In the genomic region with DNA sequence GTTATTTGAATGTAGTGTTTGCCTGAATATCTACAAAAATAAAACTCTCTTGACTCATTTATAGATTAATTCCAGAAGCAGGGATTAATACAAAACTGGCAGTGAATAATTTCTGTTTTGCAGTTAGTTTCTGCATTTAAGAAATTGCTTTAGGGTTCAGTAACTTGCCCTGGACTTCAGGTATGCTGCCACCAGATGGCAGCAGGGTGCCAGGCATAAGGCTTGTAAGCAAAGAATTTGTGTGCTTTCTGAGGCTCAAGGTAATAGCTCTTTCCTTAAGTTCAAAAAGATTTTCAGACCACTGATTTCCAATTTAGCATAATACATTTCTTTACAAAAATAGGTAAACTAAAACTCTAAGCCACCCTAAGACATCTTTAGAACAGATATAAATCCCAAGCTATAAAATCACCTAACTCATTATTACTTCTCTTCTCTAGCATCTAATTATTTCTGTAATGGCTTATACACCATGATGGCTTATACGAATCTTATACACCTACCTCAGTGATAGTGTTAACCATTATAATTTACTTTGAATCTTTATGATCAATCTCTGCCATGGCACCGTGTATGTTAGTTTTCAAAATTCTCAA, we compare ENCODE assay signal across 9 cellular contexts.
A peak's percentile ranks its signal among the peaks of the same experiment; 100 is the strongest.
DNase-seq lines count a peak whose midpoint lies in the region; ATAC-seq and TF ChIP-seq lines count a peak whose summit lies in the region.
"Had no signal": no experiment of that assay in that cellular context is flagged by ENCODE, and none has a peak within 500 bp of the region (broad histone marks: within the 10 kb centered on the region; RNA-seq: fewer than 3 reads in every experiment).

No MANE protein-coding gene starts in this region.

- no peak overlapping the region for H3K18ac ChIP-seq in IMR-90 (ENCODE audit: low read depth, low read length)

- BruUV-seq in IMR-90 (replicated peaks; lab: Mats Ljungman, UMichigan) (no TSS peak), OCI-LY7 (replicated peaks; lab: Mats Ljungman, UMichigan) (no TSS peak)

- peak; percentile 75 for TF ChIP-seq RAD21 in IMR-90 (IDR thresholded peaks at IDR 0.05; ENCODE audit: low read length)

- no peaks in the 10 kb centered on the region for H3K27me3 ChIP-seq in BE2C
- H3K27me3 ChIP-seq in IMR-90 (ENCODE audit: control insufficient read depth, insufficient read depth, low read length): no peaks in the 10 kb centered on the region
- no peaks in the 10 kb centered on the region for H3K27me3 ChIP-seq in cardiac muscle cell
- H3K27me3 ChIP-seq: neutrophil had no signal

- no peak overlapping the region for H4K8ac ChIP-seq in IMR-90 (ENCODE audit: low read depth in 2 of 2, low read length in 2 of 2)

- no peaks in the 10 kb centered on the region for H3K9me2 ChIP-seq in OCI-LY7 (ENCODE audit: insufficient read depth, low read length)

- H4K91ac ChIP-seq in IMR-90 (ENCODE audit: insufficient read depth, low read depth, low read length): no peak overlapping the region

- H3K9me1 ChIP-seq in IMR-90 (ENCODE audit: insufficient read depth, low read length): no peaks in the 10 kb centered on the region

- no peak overlapping the region for H2BK20ac ChIP-seq in IMR-90 (ENCODE audit: low read depth, low read length)

- POLR2A ChIA-PET in IMR-90 (lab: Charles Lee; ENCODE audit: unreplicated experiment) (no interaction called here), OCI-LY7 (lab: Charles Lee) (interaction anchor here (0.6 to 2.9 kb wide), 8 partner anchors 27 to 708 kb away, joined by 3 to 22 read pairs (median 4); no protein-coding TSS in a partner anchor)

- H3K4me1 Mint-ChIP-seq in activated naive CD4-positive, alpha-beta T cell treated with anti-CD3 and anti-CD28 coated beads, Interleukin-2, amount 10 ng/mL, durations not matched to agents 7 days and 5 days: no peaks in the 10 kb centered on the region

- peaks cover 6% of the 10 kb centered on the region for H3K9me3 Mint-ChIP-seq in activated naive CD4-positive, alpha-beta T cell treated with anti-CD3 and anti-CD28 coated beads, Interleukin-2, amount 10 ng/mL, durations not matched to agents 7 days and 5 days

- H2AFZ ChIP-seq in IMR-90 (replicated peaks; ENCODE audit: low read length, poor library complexity) (no peak overlapping the region), OCI-LY7 (ENCODE audit: low read length) (peak overlapping the region; percentile 22; the same call in 1 of the 2 replicates)

- H3K27me3 Mint-ChIP-seq in activated naive CD4-positive, alpha-beta T cell treated with anti-CD3 and anti-CD28 coated beads, Interleukin-2, amount 10 ng/mL, durations not matched to agents 7 days and 5 days: no peaks in the 10 kb centered on the region

- no peak overlapping the region for H3K23ac ChIP-seq in IMR-90 (ENCODE audit: low read depth, low read length)

- H3K4me1 ChIP-seq in BE2C (no peaks in the 10 kb centered on the region), IMR-90 (ENCODE audit: control insufficient read depth, insufficient read depth, low read length) (no peaks in the 10 kb centered on the region), OCI-LY7 (ENCODE audit: insufficient read depth, low read length, poor library complexity, severe bottlenecking) (peaks cover 18% of the 10 kb centered on the region), cardiac muscle cell (ENCODE audit: low read depth) (no peaks in the 10 kb centered on the region)

- H3K4ac ChIP-seq in IMR-90 (ENCODE audit: low read depth, low read length): no peak overlapping the region

- H2BK5ac ChIP-seq in IMR-90 (ENCODE audit: low read depth, low read length, poor library complexity, severe bottlenecking): no peak overlapping the region

- WGBS in IMR-90 (ENCODE audit: extremely low coverage in 2 of 2, insufficient read length in 1 of 2), 2 experiments: no CpG with 5 or more reads among the region's 2 CpGs

- ATAC-seq in GM19035 (IDR thresholded peaks at IDR 0.05; ENCODE audit: unreplicated experiment) (peak; percentile 73), IMR-90 (ENCODE audit: low read depth) (peak; percentile 81), HG03097 (IDR thresholded peaks at IDR 0.05; ENCODE audit: low FRiP score, unreplicated experiment) (no peak)

- H3K79me1 ChIP-seq in IMR-90 (ENCODE audit: low read depth in 1 of 2, low read length in 2 of 2): no peaks in the 10 kb centered on the region

- intact Hi-C loops in IMR-90 (cut with micrococcal nuclease): loop anchor here (1.0 kb wide), 1 partner anchor 725 kb away; no protein-coding TSS in a partner anchor
- intact Hi-C loops in OCI-LY7 (cut with micrococcal nuclease; ENCODE audit: unreplicated experiment): loop anchor here (1.0 to 10.0 kb wide), 6 partner anchors 211 to 725 kb away; no protein-coding TSS in a partner anchor

- no peak overlapping the region for H2BK15ac ChIP-seq in IMR-90 (ENCODE audit: low read depth, low read length)

- H3K4me2 ChIP-seq in IMR-90 (ENCODE audit: low read depth, low read length) (no peak overlapping the region), OCI-LY7 (ENCODE audit: low read length) (no peak overlapping the region)

- no peak for TF ChIP-seq POLR2A in IMR-90 (IDR thresholded peaks at IDR 0.05; ENCODE audit: low read depth, low read length)

- H3K36me3 ChIP-seq in BE2C (no peaks in the 10 kb centered on the region), IMR-90 (ENCODE audit: control insufficient read depth, insufficient read depth, low read length) (no peaks in the 10 kb centered on the region), OCI-LY7 (ENCODE audit: insufficient read depth, low read length) (peaks cover 11% of the 10 kb centered on the region; the same call in 1 of the 2 replicates), cardiac muscle cell (no peaks in the 10 kb centered on the region)
- H3K36me3 ChIP-seq: neutrophil had no signal

- H4K20me1 ChIP-seq in IMR-90 (ENCODE audit: insufficient read depth, low read length): no peaks in the 10 kb centered on the region
- H4K20me1 ChIP-seq in OCI-LY7 (ENCODE audit: insufficient read depth, low read length): no peaks in the 10 kb centered on the region

- H3K14ac ChIP-seq in IMR-90 (replicated peaks; ENCODE audit: low read depth, low read length): no peak overlapping the region

- no peaks in the 10 kb centered on the region for H3K79me2 ChIP-seq in OCI-LY7 (ENCODE audit: insufficient read depth, low read depth, low read length)

- no peak overlapping the region for H3K56ac ChIP-seq in IMR-90 (ENCODE audit: extremely low read depth, insufficient read depth, low read length)

- no peak overlapping the region for H2BK120ac ChIP-seq in IMR-90 (ENCODE audit: low read depth, low read length)

- CTCF ChIA-PET in IMR-90 (lab: Yijun Ruan, JAX): interaction anchor here (0.6 to 2.3 kb wide), 13 partner anchors 8 to 724 kb away, joined by 3 to 11 read pairs (median 3); no protein-coding TSS in a partner anchor
- CTCF ChIA-PET in OCI-LY7 (lab: Charles Lee; ENCODE audit: unreplicated experiment): interaction anchor here (0.6 to 2.0 kb wide), 4 partner anchors 98 to 615 kb away, joined by 3 to 14 read pairs (median 3); no protein-coding TSS in a partner anchor
- CTCF ChIA-PET in activated naive CD4-positive, alpha-beta T cell treated with anti-CD3 and anti-CD28 coated beads, Interleukin-2, amount 10 ng/mL, durations not matched to agents 7 days and 5 days (lab: Charles Lee): interaction anchor here (0.6 to 2.4 kb wide), 7 partner anchors 27 to 1510 kb away, joined by 3 to 8 read pairs (median 3); no protein-coding TSS in a partner anchor

- no peak overlapping the region for H3K27ac Mint-ChIP-seq in activated naive CD4-positive, alpha-beta T cell treated with anti-CD3 and anti-CD28 coated beads, Interleukin-2, amount 10 ng/mL, durations not matched to agents 7 days and 5 days

- peak; percentile 66 for DNase-seq in BE2C
- peak; percentile 64 for DNase-seq in IMR-90
- DNase-seq in OCI-LY7 (ENCODE audit: low spot score): peak; percentile 85
- DNase-seq in activated naive CD4-positive, alpha-beta T cell treated with anti-CD3 and anti-CD28 coated beads, Interleukin-2, amount 10 ng/mL, durations not matched to agents 7 days and 5 days: peak; percentile 58
- peak; percentile 74 to 78 for DNase-seq in cardiac muscle cell (ENCODE audit: low read depth in 1 of 2, low spot score in 1 of 2)
- DNase-seq in pulmonary artery endothelial cell (ENCODE audit: low read depth, low spot score): peak; percentile 10

- in situ Hi-C loops in IMR-90 (cut with MboI; ENCODE audit: low sequenced_read_pairs): loop anchor here (10.0 kb wide), 1 partner anchor 721 kb away; no protein-coding TSS in a partner anchor

- no peak overlapping the region for H2AK9ac ChIP-seq in IMR-90 (replicated peaks; ENCODE audit: low read depth, low read length, poor library complexity)

- no peaks in the 10 kb centered on the region for H3K9me3 ChIP-seq in BE2C
- H3K9me3 ChIP-seq in IMR-90 (ENCODE audit: control insufficient read depth, insufficient read depth, low read length): no peaks in the 10 kb centered on the region; the same call in 1 of the 2 replicates
- H3K9me3 ChIP-seq in OCI-LY7 (ENCODE audit: low read length): peaks cover 18% of the 10 kb centered on the region; the same call in 1 of the 2 replicates
- no peaks in the 10 kb centered on the region for H3K9me3 ChIP-seq in cardiac muscle cell (ENCODE audit: low read depth)
- H3K9me3 ChIP-seq: neutrophil had no signal

- no peak overlapping the region for H4K5ac ChIP-seq in IMR-90 (ENCODE audit: low read depth, low read length)

- H3K36me3 Mint-ChIP-seq in activated naive CD4-positive, alpha-beta T cell treated with anti-CD3 and anti-CD28 coated beads, Interleukin-2, amount 10 ng/mL, durations not matched to agents 7 days and 5 days: no peaks in the 10 kb centered on the region

- peak; percentile 95 for TF ChIP-seq CTCF in BE2C (IDR thresholded peaks at IDR 0.05; ENCODE audit: low read depth, low read length)
- peak; percentile 82 for TF ChIP-seq CTCF in IMR-90 (conservative IDR thresholded peaks at IDR 0.05; ENCODE audit: low read depth, low read length)
- peak; percentile 99 for TF ChIP-seq CTCF in OCI-LY7 (conservative IDR thresholded peaks at IDR 0.05; ENCODE audit: low read length)
- TF ChIP-seq CTCF in cardiac muscle cell (IDR thresholded peaks at IDR 0.05; ENCODE audit: low read depth, low read length): peak; percentile 91

- no peak overlapping the region for H3K27ac ChIP-seq in IMR-90 (ENCODE audit: insufficient read depth, low read length)
- H3K27ac ChIP-seq in OCI-LY7 (ENCODE audit: low read depth, low read length, poor library complexity, severe bottlenecking): no peak overlapping the region
- H3K27ac ChIP-seq in cardiac muscle cell: no peak overlapping the region
- H3K27ac ChIP-seq: neutrophil had no signal

- H3K4me3 ChIP-seq in BE2C (ENCODE audit: low read depth, low read length) (no peak overlapping the region), IMR-90 (ENCODE audit: insufficient read depth, low read depth, low read length) (no peak overlapping the region), OCI-LY7 (ENCODE audit: low read depth, low read length, poor library complexity, severe bottlenecking) (no peak overlapping the region), cardiac muscle cell (no peak overlapping the region)

- dilution Hi-C loops in IMR-90 (cut with HindIII; ENCODE audit: low sequenced_read_pairs, unreplicated experiment): no loop called here

- no peak overlapping the region for H2AK5ac ChIP-seq in IMR-90 (ENCODE audit: low read depth, low read length)

- H3K9ac ChIP-seq in IMR-90 (ENCODE audit: low read depth, low read length): no peak overlapping the region

- no peak overlapping the region for H3K4me3 Mint-ChIP-seq in activated naive CD4-positive, alpha-beta T cell treated with anti-CD3 and anti-CD28 coated beads, Interleukin-2, amount 10 ng/mL, durations not matched to agents 7 days and 5 days

Comparison
In these comparisons a context has a peak if more than half of its experiments do, and no peak if none do; other contexts are left out.
1. DNase-seq: peak in every context shown above with its lines; median percentile 85 in OCI-LY7; 76 in cardiac muscle cell; 66 in BE2C; 64 in IMR-90; 58 in activated naive CD4-positive, alpha-beta T cell treated with anti-CD3 and anti-CD28 coated beads, Interleukin-2, amount 10 ng/mL, durations not matched to agents 7 days and 5 days; 10 in pulmonary artery endothelial cell.